In genomic region chr5:51279983-51280382, GRCh38 we compare ENCODE assay signal across 1 cellular context.
TF ChIP-seq lines count a peak whose summit lies in the region.

No MANE protein-coding gene starts in this region.

TF ChIP-seq in H1, 55 proteins besides CTCF, POLR2A, EP300 and RAD21:
- TF ChIP-seq CHD7 (IDR thresholded peaks at IDR 0.05; ENCODE audit: insufficient replicate concordance, low read length), result no peak
- TF ChIP-seq BACH1 (IDR thresholded peaks at IDR 0.05; ENCODE audit: low read length), result no peak
- TF ChIP-seq EZH2 (IDR thresholded peaks at IDR 0.05; ENCODE audit: low read depth, low read length, severe bottlenecking), result no peak
- no peak for TF ChIP-seq JUN (IDR thresholded peaks at IDR 0.05; ENCODE audit: low read depth, low read length)
- TF ChIP-seq CTBP2 (IDR thresholded peaks at IDR 0.05; ENCODE audit: borderline replicate concordance, insufficient read depth, insufficient read length, low read length), result no peak
- TF ChIP-seq JUND (IDR thresholded peaks at IDR 0.05; ENCODE audit: low read length), result no peak
- TF ChIP-seq SP4 (IDR thresholded peaks at IDR 0.05; ENCODE audit: low read length), result no peak
- no peak for TF ChIP-seq TBP (IDR thresholded peaks at IDR 0.05; ENCODE audit: low read depth, low read length)
- TF ChIP-seq GABPA (IDR thresholded peaks at IDR 0.05; ENCODE audit: borderline replicate concordance, insufficient read depth, low read length), result no peak
- TF ChIP-seq TEAD4 (IDR thresholded peaks at IDR 0.05; ENCODE audit: low read depth, low read length), result no peak
- TF ChIP-seq TAF7 (optimal IDR thresholded peaks at IDR 0.05; ENCODE audit: borderline replicate concordance, low read depth, low read length), result no peak
- no peak for TF ChIP-seq CHD2 (IDR thresholded peaks at IDR 0.05; ENCODE audit: low read length)
